10 cellular contexts compared by ENCODE assay signal in genomic region chr21:46081022-46081861, GRCh38. TPM values are rescaled to one million over a fixed set of nuclear protein-coding genes. Genes with fewer than 3 reads are reported as not detected.
DNase-seq lines count a peak whose midpoint lies in the region; ATAC-seq and TF ChIP-seq lines count a peak whose summit lies in the region.
"Had no signal": no experiment of that assay in that cellular context is flagged by ENCODE, and none has a peak within 500 bp of the region (broad histone marks: within the 10 kb centered on the region; RNA-seq: fewer than 3 reads in every experiment).

No MANE protein-coding gene starts in this region.

- no peaks in the 10 kb centered on the region for H4K20me1 ChIP-seq in fibroblast of lung (ENCODE audit: control insufficient read depth, extremely low read depth, insufficient read depth, low read length)

- peak; percentile 39 for DNase-seq in EL
- DNase-seq in LHCN-M2 (ENCODE audit: low read depth), result peak; percentile 64
- peak in 1 of 2 donors; percentile 35 for DNase-seq in fibroblast of lung (ENCODE audit: low read depth in 2 of 2)
- peak; percentile 66 for DNase-seq in sigmoid colon
- DNase-seq in central memory CD4-positive, alpha-beta T cell, result no peak
- DNase-seq in OCI-M1 (lab: John Stamatoyannopoulos, UW), result no peak

- H3K27me3 ChIP-seq in fibroblast of lung (ENCODE audit: control insufficient read depth, insufficient read depth, low read length), result no peaks in the 10 kb centered on the region
- no peaks in the 10 kb centered on the region for H3K27me3 ChIP-seq in sigmoid colon

- WGBS in sigmoid colon, 2 donors, result 81 to 86% methylated on average over 39 of the region's 39 CpGs

- H3K9me3 ChIP-seq in fibroblast of lung (ENCODE audit: control insufficient read depth, insufficient read depth, low read depth, low read length), result no peaks in the 10 kb centered on the region
- H3K9me3 ChIP-seq in sigmoid colon, result no peaks in the 10 kb centered on the region

- TF ChIP-seq POLR2A in sigmoid colon (IDR thresholded peaks at IDR 0.05), result no peak

- H2AFZ ChIP-seq in fibroblast of lung (ENCODE audit: low read length), result no peak overlapping the region

- H3K9ac ChIP-seq in fibroblast of lung (ENCODE audit: insufficient read depth, low read length), result no peak overlapping the region
- H3K9ac ChIP-seq: KMS-11 had no signal

- no peak for TF ChIP-seq CTCF in fibroblast of lung (conservative IDR thresholded peaks at IDR 0.05 in 1 of 2, IDR thresholded peaks at IDR 0.05 in 1 of 2; ENCODE audit: low read depth in 1 of 2, low read length in 2 of 2)
- TF ChIP-seq CTCF in sigmoid colon (IDR thresholded peaks at IDR 0.05), result no peak

- intact Hi-C loops in sigmoid colon (cut with DNase I), result no loop called here

- no peak for ATAC-seq in GM21619 (IDR thresholded peaks at IDR 0.05; ENCODE audit: unreplicated experiment)
- ATAC-seq: activated T-helper 17 cell treated with anti-CD3 and anti-CD28 coated beads, Interleukin-2, amount 50 U/mL, for 72 hours; esophagus mucosa had no signal

- no peaks in the 10 kb centered on the region for H3K79me2 ChIP-seq in fibroblast of lung (ENCODE audit: control insufficient read depth, insufficient read depth, low read length)

- H3K27ac ChIP-seq in fibroblast of lung (ENCODE audit: insufficient read depth, low read length), result peak overlapping the region; percentile 79
- peak overlapping the region in 3 of 4 donors; percentile 41 to 59 (median 46) for H3K27ac ChIP-seq in sigmoid colon
- H3K27ac ChIP-seq: KMS-11 had no signal

- no peak overlapping the region for H3K4me2 ChIP-seq in fibroblast of lung (ENCODE audit: extremely low read depth, insufficient read depth, low read length)
- H3K4me2 ChIP-seq: KMS-11 had no signal

- H3K36me3 ChIP-seq in fibroblast of lung (ENCODE audit: control insufficient read depth, insufficient read depth, low read length), result no peaks in the 10 kb centered on the region
- no peaks in the 10 kb centered on the region for H3K36me3 ChIP-seq in sigmoid colon

- H3K4me3 ChIP-seq in fibroblast of lung (replicated peaks in 1 of 4; ENCODE audit: control extremely low read depth in 1 of 4, insufficient read depth in 1 of 4, low read depth in 3 of 4, low read length in 4 of 4), result no peak overlapping the region
- no peak overlapping the region for H3K4me3 ChIP-seq in sigmoid colon

- no peak for TF ChIP-seq EP300 in sigmoid colon (IDR thresholded peaks at IDR 0.05)

- H3K4me1 ChIP-seq in fibroblast of lung (ENCODE audit: control insufficient read depth, extremely low read depth, insufficient read depth, low read length), result peaks cover 29% of the 10 kb centered on the region
- peaks cover 0 to 48% (median 37%) of the 10 kb centered on the region in 4 donors for H3K4me1 ChIP-seq in sigmoid colon

RNA-seq across cellular contexts. Expression of gene COL6A2, which starts 16.7 kb away (rescaled TPM):
- 421 and 452 TPM in 2 replicates for total RNA-seq in LHCN-M2 (2014; rRNA removed)
- 188 TPM for polyA plus RNA-seq in LHCN-M2 (2012)
- 782 and 928 TPM in 2 replicates for total RNA-seq in fibroblast of lung
- 346 and 702 TPM in 2 replicates for polyA plus RNA-seq in fibroblast of lung
- 857 and 2,080 TPM in 2 replicates for polyA plus RNA-seq in fibroblast of lung (2012)
- polyA minus RNA-seq in fibroblast of lung (ENCODE audit: low replicate concordance), result 367 and 1,367 TPM in 2 replicates
- 1,000 to 10,000 TPM in 2 of 4 donors, 100 to 1,000 TPM in 2; 570 to 1,745 (median 1,082) TPM for total RNA-seq in sigmoid colon
- 100 to 1,000 TPM in 1 of 3 donors, 10 to 100 TPM in 2; 14.3 to 233 (median 37.8) TPM for polyA plus RNA-seq in sigmoid colon

Comparison
In these comparisons a context has a peak if more than half of its experiments do, and no peak if none do; other contexts are left out.
1. DNase-seq: peak in EL (single experiment), LHCN-M2 (single experiment) and sigmoid colon (single experiment); none in central memory CD4-positive, alpha-beta T cell (single experiment) and OCI-M1 (single experiment).